ENCODE assay signal across 12 cellular contexts in the genomic region with DNA sequence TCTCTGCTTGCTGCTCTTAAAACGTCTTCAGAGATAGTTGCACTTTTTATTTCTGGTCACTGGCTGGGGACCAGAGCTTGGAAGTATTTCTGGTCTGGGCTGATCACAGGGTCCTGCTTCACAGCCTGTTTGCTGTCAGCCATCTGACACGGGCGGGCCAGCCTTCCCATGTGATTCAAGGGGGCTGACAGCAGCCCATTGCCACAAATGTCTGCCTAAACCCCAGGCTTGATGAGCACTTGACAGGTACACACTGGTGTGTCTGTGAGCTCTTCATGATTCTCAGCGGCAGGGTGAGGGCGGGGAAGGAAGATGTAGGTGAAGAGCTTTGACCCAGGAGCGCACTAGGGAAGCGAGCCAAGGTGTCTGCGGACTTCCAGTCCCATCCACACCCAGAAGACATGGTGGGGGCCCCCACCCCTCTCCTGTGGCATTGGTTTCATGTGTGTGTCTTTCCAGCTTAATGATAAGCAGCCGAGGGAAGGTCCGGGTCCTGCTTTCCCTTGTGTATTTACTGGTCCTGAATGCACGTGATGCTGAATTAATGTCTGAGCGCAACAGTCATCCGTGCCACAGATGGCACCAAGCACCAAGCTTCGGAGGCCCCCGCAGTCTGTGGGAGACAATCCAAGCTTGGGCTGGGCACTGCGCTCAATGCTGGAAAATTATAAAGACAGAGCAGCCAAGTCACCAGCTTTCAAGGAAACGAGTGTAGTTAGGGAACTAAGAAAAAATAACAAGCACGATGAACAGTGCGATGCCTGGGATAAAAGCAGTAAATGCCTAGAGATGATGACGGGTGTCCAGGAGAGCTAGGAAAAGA.
DNase-seq lines count a peak whose midpoint lies in the region; ATAC-seq, FAIRE-seq and TF ChIP-seq lines count a peak whose summit lies in the region.
"Had no signal": no experiment of that assay in that cellular context is flagged by ENCODE, and none has a peak within 500 bp of the region (broad histone marks: within the 10 kb centered on the region; RNA-seq: fewer than 3 reads in every experiment).

No MANE protein-coding gene starts in this region.

- TF ChIP-seq POLR2A in H54 (IDR thresholded peaks at IDR 0.05; ENCODE audit: low read depth, low read length), result no peak

- FAIRE-seq in small intestine (lab: Jason Lieb, UNC) (no peak), H54 (lab: Jason Lieb, UNC) (no peak)

- H3K4me3 Mint-ChIP-seq in activated naive CD8-positive, alpha-beta T cell treated with anti-CD3 and anti-CD28 coated beads, Interleukin-2, amount 50 U/mL, for 24 hours, result no peak overlapping the region

- no peak overlapping the region for H3K4me3 ChIP-seq in MG63
- no peak overlapping the region for H3K4me3 ChIP-seq in small intestine (ENCODE audit: low read depth in 1 of 2, low read length in 2 of 2)
- H3K4me3 ChIP-seq: lower lobe of right lung had no signal

- no peak overlapping the region for H3K27ac Mint-ChIP-seq in activated naive CD8-positive, alpha-beta T cell treated with anti-CD3 and anti-CD28 coated beads, Interleukin-2, amount 50 U/mL, for 24 hours

- 39 to 60% (median 53%) methylated on average over 20 of the region's 20 CpGs for WGBS in small intestine, 3 donors

- no peaks in the 10 kb centered on the region for H3K9me3 Mint-ChIP-seq in activated naive CD8-positive, alpha-beta T cell treated with anti-CD3 and anti-CD28 coated beads, Interleukin-2, amount 50 U/mL, for 24 hours

- no peaks in the 10 kb centered on the region for H3K4me1 Mint-ChIP-seq in activated naive CD8-positive, alpha-beta T cell treated with anti-CD3 and anti-CD28 coated beads, Interleukin-2, amount 50 U/mL, for 24 hours

- ATAC-seq in activated naive CD8-positive, alpha-beta T cell treated with anti-CD3 and anti-CD28 coated beads, Interleukin-2, amount 50 U/mL, for 24 hours, result no peak
- no peak for ATAC-seq in GM19023 (IDR thresholded peaks at IDR 0.05; ENCODE audit: unreplicated experiment)

- no peaks in the 10 kb centered on the region for H3K36me3 Mint-ChIP-seq in activated naive CD8-positive, alpha-beta T cell treated with anti-CD3 and anti-CD28 coated beads, Interleukin-2, amount 50 U/mL, for 24 hours (ENCODE audit: low read depth)

- H3K27me3 Mint-ChIP-seq in activated naive CD8-positive, alpha-beta T cell treated with anti-CD3 and anti-CD28 coated beads, Interleukin-2, amount 50 U/mL, for 24 hours, result peaks cover 2% of the 10 kb centered on the region

- H3K27me3 ChIP-seq in MG63 (no peaks in the 10 kb centered on the region), small intestine (ENCODE audit: control insufficient read depth in 2 of 2, insufficient read depth in 2 of 2, low read length in 2 of 2) (no peaks in the 10 kb centered on the region)

- H3K27ac ChIP-seq in small intestine (ENCODE audit: low read depth in 1 of 2, low read length in 1 of 2), result no peak overlapping the region
- H3K27ac ChIP-seq: lower lobe of right lung had no signal

- no peaks in the 10 kb centered on the region for H3K9me3 ChIP-seq in MG63
- no peaks in the 10 kb centered on the region for H3K9me3 ChIP-seq in small intestine (ENCODE audit: control insufficient read depth, low read depth)
- H3K9me3 ChIP-seq: lower lobe of right lung had no signal

- H3K4me1 ChIP-seq in small intestine (ENCODE audit: control insufficient read depth in 2 of 2, insufficient read depth in 1 of 2, low read depth in 1 of 2, low read length in 1 of 2), result peaks cover 9 to 21% of the 10 kb centered on the region in 2 donors

- peak; percentile 87 for DNase-seq in MG63
- DNase-seq in cerebellar cortex (ENCODE audit: low spot score), result peak; percentile 79
- DNase-seq in inferior parietal cortex (ENCODE audit: extremely low spot score), result peak; percentile 57
- DNase-seq in small intestine, result peak; percentile 57
- no peak for DNase-seq in activated naive CD8-positive, alpha-beta T cell treated with anti-CD3 and anti-CD28 coated beads, Interleukin-2, amount 50 U/mL, for 24 hours
- no peak for DNase-seq in H54 (ENCODE audit: insufficient read length, low spot score)
- DNase-seq: activated T-cell treated with anti-CD3 and anti-CD28 coated beads, Interleukin-2, amount 50 U/mL, for 1 hour; effector CD8-positive, alpha-beta T cell; lower lobe of right lung; NCI-H1048; NCI-H82 had no signal

- H3K36me3 ChIP-seq in MG63 (peaks cover 17% of the 10 kb centered on the region), small intestine (ENCODE audit: control insufficient read depth in 2 of 2, insufficient read depth in 2 of 2, low read length in 2 of 2) (no peaks in the 10 kb centered on the region)
- H3K36me3 ChIP-seq: lower lobe of right lung had no signal

Comparison
In these comparisons a context has a peak if more than half of its experiments do, and no peak if none do; other contexts are left out.
1. DNase-seq: peak in MG63 (single experiment), cerebellar cortex (single experiment), inferior parietal cortex (single experiment) and small intestine (single experiment); none in activated naive CD8-positive, alpha-beta T cell treated with anti-CD3 and anti-CD28 coated beads, Interleukin-2, amount 50 U/mL, for 24 hours (single experiment) and H54 (single experiment).